1 cellular context compared by ENCODE assay signal in the genomic region with DNA sequence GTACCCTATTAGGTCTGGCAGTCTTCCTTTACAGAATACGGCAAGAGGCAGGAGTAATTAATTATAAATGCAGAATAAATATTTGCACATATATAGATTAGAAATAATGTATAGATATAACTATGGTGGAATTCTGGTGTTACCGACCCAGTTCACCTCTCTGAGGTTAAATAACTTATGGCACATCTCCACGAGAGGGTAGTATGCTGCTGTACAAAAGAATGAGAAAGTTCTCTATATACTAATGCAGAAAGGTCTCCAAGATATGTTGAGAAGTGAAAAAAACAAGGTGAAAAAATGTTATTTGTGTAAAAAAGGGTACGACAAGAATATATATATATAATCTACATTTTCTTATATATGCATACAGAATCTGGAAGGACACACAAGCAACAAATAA.
TF ChIP-seq lines count a peak whose summit lies in the region.

No MANE protein-coding gene starts in this region.

TF ChIP-seq in SK-N-SH treated with all-trans-retinoic acid at 6 μM for 48 hours, 23 proteins besides CTCF, POLR2A, EP300 and RAD21 (continued from another document):
- TF ChIP-seq, protein P1, sequence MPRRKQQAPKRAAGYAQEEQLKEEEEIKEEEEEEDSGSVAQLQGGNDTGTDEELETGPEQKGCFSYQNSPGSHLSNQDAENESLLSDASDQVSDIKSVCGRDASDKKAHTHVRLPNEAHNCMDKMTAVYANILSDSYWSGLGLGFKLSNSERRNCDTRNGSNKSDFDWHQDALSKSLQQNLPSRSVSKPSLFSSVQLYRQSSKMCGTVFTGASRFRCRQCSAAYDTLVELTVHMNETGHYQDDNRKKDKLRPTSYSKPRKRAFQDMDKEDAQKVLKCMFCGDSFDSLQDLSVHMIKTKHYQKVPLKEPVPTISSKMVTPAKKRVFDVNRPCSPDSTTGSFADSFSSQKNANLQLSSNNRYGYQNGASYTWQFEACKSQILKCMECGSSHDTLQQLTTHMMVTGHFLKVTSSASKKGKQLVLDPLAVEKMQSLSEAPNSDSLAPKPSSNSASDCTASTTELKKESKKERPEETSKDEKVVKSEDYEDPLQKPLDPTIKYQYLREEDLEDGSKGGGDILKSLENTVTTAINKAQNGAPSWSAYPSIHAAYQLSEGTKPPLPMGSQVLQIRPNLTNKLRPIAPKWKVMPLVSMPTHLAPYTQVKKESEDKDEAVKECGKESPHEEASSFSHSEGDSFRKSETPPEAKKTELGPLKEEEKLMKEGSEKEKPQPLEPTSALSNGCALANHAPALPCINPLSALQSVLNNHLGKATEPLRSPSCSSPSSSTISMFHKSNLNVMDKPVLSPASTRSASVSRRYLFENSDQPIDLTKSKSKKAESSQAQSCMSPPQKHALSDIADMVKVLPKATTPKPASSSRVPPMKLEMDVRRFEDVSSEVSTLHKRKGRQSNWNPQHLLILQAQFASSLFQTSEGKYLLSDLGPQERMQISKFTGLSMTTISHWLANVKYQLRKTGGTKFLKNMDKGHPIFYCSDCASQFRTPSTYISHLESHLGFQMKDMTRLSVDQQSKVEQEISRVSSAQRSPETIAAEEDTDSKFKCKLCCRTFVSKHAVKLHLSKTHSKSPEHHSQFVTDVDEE (CRISPR knock-in tag; IDR thresholded peaks at IDR 0.05), result no peak
- TF ChIP-seq ZNF70 (CRISPR knock-in tag; IDR thresholded peaks at IDR 0.05) (no peak), ZC3H10 (CRISPR knock-in tag; IDR thresholded peaks at IDR 0.05) (no peak)
